In genomic region chr7:55622241-55622835, GRCh38 we compare ENCODE assay signal across 1 cellular context.
TF ChIP-seq lines count a peak whose summit lies in the region.

No MANE protein-coding gene starts in this region.

TF ChIP-seq in SK-N-SH treated with all-trans-retinoic acid at 6 μM for 48 hours, 23 proteins besides CTCF, POLR2A, EP300 and RAD21:
- TF ChIP-seq, protein P1, sequence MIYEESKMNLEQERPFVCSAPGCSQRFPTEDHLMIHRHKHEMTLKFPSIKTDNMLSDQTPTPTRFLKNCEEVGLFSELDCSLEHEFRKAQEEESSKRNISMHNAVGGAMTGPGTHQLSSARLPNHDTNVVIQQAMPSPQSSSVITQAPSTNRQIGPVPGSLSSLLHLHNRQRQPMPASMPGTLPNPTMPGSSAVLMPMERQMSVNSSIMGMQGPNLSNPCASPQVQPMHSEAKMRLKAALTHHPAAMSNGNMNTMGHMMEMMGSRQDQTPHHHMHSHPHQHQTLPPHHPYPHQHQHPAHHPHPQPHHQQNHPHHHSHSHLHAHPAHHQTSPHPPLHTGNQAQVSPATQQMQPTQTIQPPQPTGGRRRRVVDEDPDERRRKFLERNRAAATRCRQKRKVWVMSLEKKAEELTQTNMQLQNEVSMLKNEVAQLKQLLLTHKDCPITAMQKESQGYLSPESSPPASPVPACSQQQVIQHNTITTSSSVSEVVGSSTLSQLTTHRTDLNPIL (CRISPR knock-in tag; IDR thresholded peaks at IDR 0.05; ENCODE audit: low read depth), result no peak
- no peak for TF ChIP-seq TSHZ2 (CRISPR knock-in tag; IDR thresholded peaks at IDR 0.05)
- TF ChIP-seq TOX (CRISPR knock-in tag; IDR thresholded peaks at IDR 0.05; ENCODE audit: borderline replicate concordance), result no peak
- TF ChIP-seq, protein P2, sequence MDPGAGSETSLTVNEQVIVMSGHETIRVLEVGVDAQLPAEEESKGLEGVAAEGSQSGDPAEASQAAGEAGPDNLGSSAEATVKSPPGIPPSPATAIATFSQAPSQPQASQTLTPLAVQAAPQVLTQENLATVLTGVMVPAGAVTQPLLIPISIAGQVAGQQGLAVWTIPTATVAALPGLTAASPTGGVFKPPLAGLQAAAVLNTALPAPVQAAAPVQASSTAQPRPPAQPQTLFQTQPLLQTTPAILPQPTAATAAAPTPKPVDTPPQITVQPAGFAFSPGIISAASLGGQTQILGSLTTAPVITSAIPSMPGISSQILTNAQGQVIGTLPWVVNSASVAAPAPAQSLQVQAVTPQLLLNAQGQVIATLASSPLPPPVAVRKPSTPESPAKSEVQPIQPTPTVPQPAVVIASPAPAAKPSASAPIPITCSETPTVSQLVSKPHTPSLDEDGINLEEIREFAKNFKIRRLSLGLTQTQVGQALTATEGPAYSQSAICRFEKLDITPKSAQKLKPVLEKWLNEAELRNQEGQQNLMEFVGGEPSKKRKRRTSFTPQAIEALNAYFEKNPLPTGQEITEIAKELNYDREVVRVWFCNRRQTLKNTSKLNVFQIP (CRISPR knock-in tag; IDR thresholded peaks at IDR 0.05; ENCODE audit: borderline replicate concordance, low read depth), result no peak
- TF ChIP-seq ZNF8 (CRISPR knock-in tag; IDR thresholded peaks at IDR 0.05), result no peak
- no peak for TF ChIP-seq TCF4 (CRISPR knock-in tag; IDR thresholded peaks at IDR 0.05; ENCODE audit: borderline replicate concordance)
- no peak for TF ChIP-seq CSDC2 (CRISPR knock-in tag; IDR thresholded peaks at IDR 0.05)
- TF ChIP-seq OSR1 (CRISPR knock-in tag; IDR thresholded peaks at IDR 0.05), result no peak
- TF ChIP-seq, protein P3, sequence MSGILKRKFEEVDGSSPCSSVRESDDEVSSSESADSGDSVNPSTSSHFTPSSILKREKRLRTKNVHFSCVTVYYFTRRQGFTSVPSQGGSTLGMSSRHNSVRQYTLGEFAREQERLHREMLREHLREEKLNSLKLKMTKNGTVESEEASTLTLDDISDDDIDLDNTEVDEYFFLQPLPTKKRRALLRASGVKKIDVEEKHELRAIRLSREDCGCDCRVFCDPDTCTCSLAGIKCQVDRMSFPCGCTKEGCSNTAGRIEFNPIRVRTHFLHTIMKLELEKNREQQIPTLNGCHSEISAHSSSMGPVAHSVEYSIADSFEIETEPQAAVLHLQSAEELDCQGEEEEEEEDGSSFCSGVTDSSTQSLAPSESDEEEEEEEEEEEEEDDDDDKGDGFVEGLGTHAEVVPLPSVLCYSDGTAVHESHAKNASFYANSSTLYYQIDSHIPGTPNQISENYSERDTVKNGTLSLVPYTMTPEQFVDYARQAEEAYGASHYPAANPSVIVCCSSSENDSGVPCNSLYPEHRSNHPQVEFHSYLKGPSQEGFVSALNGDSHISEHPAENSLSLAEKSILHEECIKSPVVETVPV (CRISPR knock-in tag; IDR thresholded peaks at IDR 0.05), result no peak
- TF ChIP-seq SNAI2 (CRISPR knock-in tag; IDR thresholded peaks at IDR 0.05), result no peak
- no peak for TF ChIP-seq PPARA (CRISPR knock-in tag; IDR thresholded peaks at IDR 0.05; ENCODE audit: borderline replicate concordance)
- TF ChIP-seq ARNTL (CRISPR knock-in tag; IDR thresholded peaks at IDR 0.05; ENCODE audit: borderline replicate concordance, low read depth), result no peak
- no peak for TF ChIP-seq RARB (CRISPR knock-in tag; IDR thresholded peaks at IDR 0.05)
- no peak for TF ChIP-seq ZFP30 (CRISPR knock-in tag; IDR thresholded peaks at IDR 0.05)
